8 cellular contexts compared by ENCODE assay signal in the genomic region with DNA sequence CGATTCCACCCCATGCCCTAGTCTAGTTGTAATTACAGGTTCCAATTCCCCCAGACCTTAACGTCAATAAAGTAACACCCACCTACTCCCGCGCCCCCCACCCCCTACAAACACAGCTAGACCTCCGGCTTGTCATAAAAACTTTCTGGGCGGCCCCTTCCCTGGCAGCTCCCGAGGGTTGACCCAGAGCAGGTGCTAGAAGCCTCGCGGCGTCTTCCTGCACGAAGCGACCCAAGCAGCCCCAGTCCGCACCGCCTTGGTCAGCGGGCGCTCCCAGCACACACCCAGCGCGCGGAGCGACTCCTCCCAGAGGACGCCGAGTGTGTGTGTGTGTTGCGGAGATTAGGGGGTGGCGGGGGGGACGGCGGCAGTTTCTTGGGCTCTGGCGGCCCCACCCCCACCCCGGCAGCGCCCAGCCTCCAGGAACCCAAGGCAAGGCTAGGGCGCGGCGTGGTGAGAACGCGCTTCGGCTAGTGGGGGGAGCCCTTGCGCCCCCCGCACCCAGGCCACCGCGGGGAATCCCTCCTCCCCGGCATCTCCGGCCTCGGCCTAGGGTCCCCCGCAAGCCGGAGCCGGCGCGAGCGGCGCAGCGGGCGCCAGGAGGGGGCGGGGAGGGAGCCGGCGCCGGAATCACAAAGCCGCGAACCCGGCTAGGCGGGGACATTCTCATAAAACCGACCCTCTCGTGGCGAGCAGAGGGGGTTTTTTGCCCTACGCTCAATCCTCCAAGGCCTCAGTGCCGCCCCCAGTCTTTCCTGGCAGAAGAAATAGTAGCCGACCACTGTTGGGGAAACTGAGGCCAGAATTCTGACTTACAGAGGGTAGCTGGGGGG. TPM values are rescaled to one million over a fixed set of nuclear protein-coding genes. Genes with fewer than 3 reads are reported as not detected.
DNase-seq lines count a peak whose midpoint lies in the region; ATAC-seq and TF ChIP-seq lines count a peak whose summit lies in the region.

No MANE protein-coding gene starts in this region.

- peaks cover 40% of the 10 kb centered on the region for H3K4me1 ChIP-seq in vagina

- ATAC-seq in Right ventricle myocardium superior (ENCODE audit: poor library complexity) = no peak

- no peak for TF ChIP-seq CTCF in vagina (IDR thresholded peaks at IDR 0.05)

- peak overlapping the region; percentile 82 for H3K27ac ChIP-seq in vagina

- DNase-seq in Right ventricle myocardium superior (peak; percentile 63), cardiac septum (ENCODE audit: low spot score) (no peak), ecto neural progenitor cell (ENCODE audit: low spot score) (peak; percentile 80), mucosa of gallbladder (ENCODE audit: low spot score) (peak; percentile 48), vagina (ENCODE audit: extremely low spot score in 2 of 2) (peak; percentile 79 to 95), NCI-H1092 treated with DMSO at 0.1 percent for 48 hours (lab: John Stamatoyannopoulos, UW) (no peak), cerebellar cortex (ENCODE audit: low spot score) (no peak), AML-193 (lab: John Stamatoyannopoulos, UW) (no peak)

- peaks cover 14% of the 10 kb centered on the region for H3K27me3 ChIP-seq in vagina

- intact Hi-C loops in Right ventricle myocardium superior (cut with DNase I) (loop anchor here (5.0 kb wide), 1 partner anchor 64 kb away; no protein-coding TSS in a partner anchor), cardiac septum (cut with DNase I) (loop anchor here (2.0 to 5.0 kb wide), 3 partner anchors 25 to 69 kb away; no protein-coding TSS in a partner anchor), vagina (cut with DNase I) (loop anchor here (5.0 kb wide), 1 partner anchor 46 kb away; a partner anchor contains a TSS)

- peak overlapping the region; percentile 59 to 64 for H3K4me3 ChIP-seq in vagina

- no peaks in the 10 kb centered on the region for H3K36me3 ChIP-seq in vagina

- no peak for TF ChIP-seq POLR2A in vagina (IDR thresholded peaks at IDR 0.05)

- H3K9me3 ChIP-seq in vagina = no peaks in the 10 kb centered on the region

RNA-seq across cellular contexts. Expression of a gene that starts 2.2 kb away (rescaled TPM):
- total RNA-seq in Right ventricle myocardium superior (15.8 TPM), cardiac septum (16.9 TPM), mucosa of gallbladder (90.6 TPM), vagina (38.8 TPM)

RNA-seq across cellular contexts. Expression of a gene that starts 47.7 kb away (rescaled TPM):
- total RNA-seq in Right ventricle myocardium superior (99.4 TPM), cardiac septum (115 TPM), mucosa of gallbladder (72.4 TPM), vagina (79.1 TPM)

Comparison
In these comparisons a context has a peak if more than half of its experiments do, and no peak if none do; other contexts are left out.
1. DNase-seq: peak in Right ventricle myocardium superior (single experiment), ecto neural progenitor cell (single experiment), mucosa of gallbladder (single experiment) and vagina (2 of 2); none in cardiac septum (single experiment), NCI-H1092 treated with DMSO at 0.1 percent for 48 hours (single experiment), cerebellar cortex (single experiment) and AML-193 (0 of 2).